Comparison of ENCODE assay signal across 12 cellular contexts in the genomic region with DNA sequence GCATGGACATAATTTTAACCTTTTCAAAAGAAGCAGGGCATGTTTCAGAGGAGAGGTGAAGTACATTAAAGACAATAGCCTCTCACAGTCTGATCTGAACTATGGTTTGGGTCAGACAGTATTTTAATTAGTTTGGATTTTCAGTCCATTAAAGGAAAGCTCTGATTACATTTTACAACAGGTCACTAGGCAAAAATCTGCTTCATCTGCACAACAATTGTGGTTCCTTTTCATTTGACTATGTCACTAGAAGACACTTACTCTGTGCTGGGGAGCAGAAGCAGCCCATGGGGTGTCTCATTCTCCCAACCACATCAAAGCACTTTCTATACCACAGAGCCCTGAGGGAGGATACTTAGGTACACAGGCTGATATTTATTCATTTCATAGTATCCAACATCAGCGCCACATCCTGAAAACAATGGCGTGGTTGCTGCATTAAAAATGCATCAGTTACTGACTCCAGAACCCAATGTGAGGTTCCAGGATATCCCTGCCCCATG. TPM values are rescaled to one million over a fixed set of nuclear protein-coding genes. Genes with fewer than 3 reads are reported as not detected.
DNase-seq lines count a peak whose midpoint lies in the region; ATAC-seq and TF ChIP-seq lines count a peak whose summit lies in the region.
"Had no signal": no experiment of that assay in that cellular context is flagged by ENCODE, and none has a peak within 500 bp of the region (broad histone marks: within the 10 kb centered on the region; RNA-seq: fewer than 3 reads in every experiment).

No MANE protein-coding gene starts in this region.

- peaks cover 23% of the 10 kb centered on the region for H3K4me1 Mint-ChIP-seq in T-helper 2 cell treated with Interferon-gamma antibody and Interleukin-4, amounts not matched to agents 5 μg/mL and 100 μg/mL, for 36 hours (ENCODE audit: low read depth)

- H3K4me1 ChIP-seq in mesodermal cell (ENCODE audit: control insufficient read depth, insufficient read depth, low read length, poor library complexity, severe bottlenecking) (peaks cover 27% of the 10 kb centered on the region), testis (no peaks in the 10 kb centered on the region)
- H3K4me1 ChIP-seq: left lung had no signal

- H3K27ac ChIP-seq in mesodermal cell (ENCODE audit: low read depth, low read length, severe bottlenecking): no peak overlapping the region
- H3K27ac ChIP-seq in testis: no peak overlapping the region
- H3K27ac ChIP-seq: 22Rv1, left lung, tibial artery had no signal

- no peaks in the 10 kb centered on the region for H3K9me3 Mint-ChIP-seq in T-helper 2 cell treated with Interferon-gamma antibody and Interleukin-4, amounts not matched to agents 5 μg/mL and 100 μg/mL, for 36 hours

- peaks cover 2% of the 10 kb centered on the region for H3K36me3 Mint-ChIP-seq in T-helper 2 cell treated with Interferon-gamma antibody and Interleukin-4, amounts not matched to agents 5 μg/mL and 100 μg/mL, for 36 hours (ENCODE audit: low read depth)

- DNase-seq in DMS153 (lab: John Stamatoyannopoulos, UW) (peak; percentile 8), DMS153 treated with DMSO at 0.1 percent for 48 hours (lab: John Stamatoyannopoulos, UW; ENCODE audit: unreplicated experiment) (no peak), testis (no peak)
- peak; percentile 27 for DNase-seq in T-helper 2 cell treated with Interferon-gamma antibody and Interleukin-4, amounts not matched to agents 5 μg/mL and 100 μg/mL, for 36 hours (ENCODE audit: low spot score)
- DNase-seq: left lung; NK-92 treated with Interleukin-12 subunit alpha and Interleukin-12 subunit beta, amount 100 ng/mL, for 24 hours; tibial artery had no signal

- H3K4me3 ChIP-seq in mesodermal cell (ENCODE audit: extremely low read depth, insufficient read depth, low read length, poor library complexity, severe bottlenecking) (peak overlapping the region; percentile 11), testis (no peak overlapping the region)
- H3K4me3 ChIP-seq: left lung, tibial artery had no signal

- intact Hi-C loops in testis (cut with DNase I; ENCODE audit: low total_unique reads): no loop called here

- no peak for TF ChIP-seq CTCF in testis (IDR thresholded peaks at IDR 0.05)

- H3K4me3 Mint-ChIP-seq in T-helper 2 cell treated with Interferon-gamma antibody and Interleukin-4, amounts not matched to agents 5 μg/mL and 100 μg/mL, for 36 hours: peak overlapping the region; percentile 47

- no peaks in the 10 kb centered on the region for H3K9me3 ChIP-seq in mesodermal cell (ENCODE audit: control insufficient read depth, low read length)
- no peaks in the 10 kb centered on the region for H3K9me3 ChIP-seq in testis
- H3K9me3 ChIP-seq: left lung, tibial artery had no signal

- H3K27me3 ChIP-seq in testis: no peaks in the 10 kb centered on the region
- H3K27me3 ChIP-seq: left lung, tibial artery had no signal

- WGBS in mesodermal cell (ENCODE audit: insufficient coverage in 2 of 2), 2 experiments: 93 to 100% methylated on average over 1 to 2 of the region's 2 CpGs
- 94 to 97% methylated on average over 2 of the region's 2 CpGs for WGBS in testis, 2 donors

- H3K27ac Mint-ChIP-seq in T-helper 2 cell treated with Interferon-gamma antibody and Interleukin-4, amounts not matched to agents 5 μg/mL and 100 μg/mL, for 36 hours: peak overlapping the region; percentile 7

- TF ChIP-seq POLR2A in testis (IDR thresholded peaks at IDR 0.05): no peak

- H3K36me3 ChIP-seq in mesodermal cell (ENCODE audit: control insufficient read depth, insufficient read depth, low read length) (peaks cover 24% of the 10 kb centered on the region), testis (ENCODE audit: low read depth, missing control alignments) (no peaks in the 10 kb centered on the region)
- H3K36me3 ChIP-seq: left lung, tibial artery had no signal

- peak; percentile 99 for ATAC-seq in HG03060 (IDR thresholded peaks at IDR 0.05; ENCODE audit: low read depth, unreplicated experiment)
- ATAC-seq in GM21367 (IDR thresholded peaks at IDR 0.05; ENCODE audit: unreplicated experiment): no peak
- no peak for ATAC-seq in HG02973 (IDR thresholded peaks at IDR 0.05; ENCODE audit: unreplicated experiment)
- ATAC-seq: left lung had no signal

- peaks cover 23% of the 10 kb centered on the region for H3K27me3 Mint-ChIP-seq in T-helper 2 cell treated with Interferon-gamma antibody and Interleukin-4, amounts not matched to agents 5 μg/mL and 100 μg/mL, for 36 hours (ENCODE audit: low read depth)

RNA-seq across cellular contexts. Expression of gene HDAC2, which starts 36.6 kb away (rescaled TPM):
- 329 TPM for polyA plus RNA-seq in mesodermal cell (2013, experiment 1 of 2)
- polyA plus RNA-seq in mesodermal cell (2013, experiment 2 of 2): 365 TPM
- total RNA-seq in testis: 100 to 1,000 TPM in 1 of 2 donors, 10 to 100 TPM in 1; 99.3 to 146 TPM
- polyA plus RNA-seq in testis (ENCODE audit: insufficient read depth, low read depth, low replicate concordance): 119 TPM

Comparison
In these comparisons a context has a peak if more than half of its experiments do, and no peak if none do; other contexts are left out.
1. DNase-seq: peak in DMS153 (single experiment) and T-helper 2 cell treated with Interferon-gamma antibody and Interleukin-4, amounts not matched to agents 5 μg/mL and 100 μg/mL, for 36 hours (single experiment); none in DMS153 treated with DMSO at 0.1 percent for 48 hours (single experiment) and testis (single experiment).